In the genomic region with DNA sequence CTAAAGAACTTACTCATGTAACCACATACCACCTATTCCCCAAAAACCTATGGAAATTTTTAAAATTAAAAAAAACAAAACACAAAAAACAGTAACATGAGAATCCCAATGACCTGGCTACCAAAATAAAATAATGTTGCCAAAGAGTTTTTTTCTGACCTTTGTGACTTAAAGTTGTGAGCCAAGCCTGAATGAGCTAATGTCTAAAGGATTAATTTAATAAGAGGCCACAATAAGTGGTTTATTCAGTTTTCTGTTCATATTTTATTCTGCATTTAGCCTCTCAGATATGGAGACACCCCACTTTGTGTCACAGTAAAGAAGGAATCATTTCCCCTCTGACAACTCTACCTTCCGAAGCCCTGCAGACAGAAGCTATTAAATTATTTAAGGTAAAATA, we compare ENCODE assay signal across 7 cellular contexts. TPM values are rescaled to one million over a fixed set of nuclear protein-coding genes. Genes with fewer than 3 reads are reported as not detected.
"Had no signal": no experiment of that assay in that cellular context is flagged by ENCODE, and none has a peak within 500 bp of the region (broad histone marks: within the 10 kb centered on the region; RNA-seq: fewer than 3 reads in every experiment).

No MANE protein-coding gene starts in this region.

- H3K4me3 ChIP-seq: HAP-1, K562 had no signal

- DNase-seq: GOT3, H7, HFFc6, IMR-90 had no signal

- H3K9me3 ChIP-seq: HAP-1 had no signal

- H3K36me3 ChIP-seq: HAP-1 had no signal

- ATAC-seq: HCT116, K562 had no signal

RNA-seq across cellular contexts. Expression of gene C1GALT1C1L, which starts 55.0 kb away (rescaled TPM):
- total RNA-seq: H7, HFFc6 had no signal
